ENCODE assay signal across 8 cellular contexts in genomic region chr13:112444001-112444311, GRCh38.
DNase-seq lines count a peak whose midpoint lies in the region; ATAC-seq and TF ChIP-seq lines count a peak whose summit lies in the region.

No MANE protein-coding gene starts in this region.

- H2AFZ ChIP-seq in KMS-11 (ENCODE audit: low read depth), result no peak overlapping the region

- TF ChIP-seq CTCF in KMS-11 (conservative IDR thresholded peaks at IDR 0.05; ENCODE audit: low read depth, low read length), result peak; percentile 64

- ATAC-seq in GM19351 (IDR thresholded peaks at IDR 0.05; ENCODE audit: unreplicated experiment) (peak; percentile 79), GM21737 (IDR thresholded peaks at IDR 0.05; ENCODE audit: unreplicated experiment) (no peak)

- DNase-seq in C1 segment of cervical spinal cord (lab: John Stamatoyannopoulos, UW) (peak in 8 of 14 donors; percentile 5 to 57 (median 24)), RPMI7951 (ENCODE audit: low read depth) (peak; percentile 28), T47D (ENCODE audit: low read depth in 1 of 2, low spot score in 1 of 2) (peak; percentile 75 to 85), islet precursor cell (peak; percentile 91)
- DNase-seq in stimulated activated CD4-positive, alpha-beta T cell treated with anti-CD3 and anti-CD28 coated beads, Interleukin-1b, Interleukin-23, amount 100 ng/mL, for 4 hours (ENCODE audit: low read depth in 2 of 2), result peak; percentile 23 to 24

- no peaks in the 10 kb centered on the region for H4K20me1 ChIP-seq in KMS-11 (ENCODE audit: insufficient read depth)

- H3K4me3 ChIP-seq in KMS-11 (IDR thresholded peaks at IDR 0.05; ENCODE audit: insufficient read depth, low read depth, low read length), result no peak overlapping the region

- in situ Hi-C loops in T47D (cut with HindIII; ENCODE audit: low pct_unique_long_range_greater_than_20kb, low sequenced_read_pairs), result no loop called here

- H3K9ac ChIP-seq in KMS-11, result no peak overlapping the region

- no peaks in the 10 kb centered on the region for H3K36me3 ChIP-seq in KMS-11 (ENCODE audit: insufficient read depth)

- no peaks in the 10 kb centered on the region for H3K4me1 ChIP-seq in KMS-11 (ENCODE audit: low read depth, poor library complexity, severe bottlenecking)

- no peak overlapping the region for H3K27ac ChIP-seq in KMS-11

- H3K79me2 ChIP-seq in KMS-11 (ENCODE audit: insufficient read depth, low read depth), result no peaks in the 10 kb centered on the region

- H3K4me2 ChIP-seq in KMS-11, result no peak overlapping the region

- no peaks in the 10 kb centered on the region; the same call in 1 of the 2 replicates for H3K27me3 ChIP-seq in KMS-11 (ENCODE audit: insufficient read depth, low read depth)

Comparison
In these comparisons a context has a peak if more than half of its experiments do, and no peak if none do; other contexts are left out.
1. DNase-seq: peak in every context shown above with its lines; median percentile 91 in islet precursor cell; 80 in T47D; 28 in RPMI7951; 24 in C1 segment of cervical spinal cord; 24 in stimulated activated CD4-positive, alpha-beta T cell treated with anti-CD3 and anti-CD28 coated beads, Interleukin-1b, Interleukin-23, amount 100 ng/mL, for 4 hours.